Comparison of ENCODE assay signal across 1 cellular context in genomic region chr17:68029512-68030215, GRCh38.
TF ChIP-seq lines count a peak whose summit lies in the region.

No MANE protein-coding gene starts in this region.

TF ChIP-seq in K562, 482 proteins besides CTCF, POLR2A, EP300 and RAD21 (continued from another document and continues in another):
- TF ChIP-seq, protein P1, sequence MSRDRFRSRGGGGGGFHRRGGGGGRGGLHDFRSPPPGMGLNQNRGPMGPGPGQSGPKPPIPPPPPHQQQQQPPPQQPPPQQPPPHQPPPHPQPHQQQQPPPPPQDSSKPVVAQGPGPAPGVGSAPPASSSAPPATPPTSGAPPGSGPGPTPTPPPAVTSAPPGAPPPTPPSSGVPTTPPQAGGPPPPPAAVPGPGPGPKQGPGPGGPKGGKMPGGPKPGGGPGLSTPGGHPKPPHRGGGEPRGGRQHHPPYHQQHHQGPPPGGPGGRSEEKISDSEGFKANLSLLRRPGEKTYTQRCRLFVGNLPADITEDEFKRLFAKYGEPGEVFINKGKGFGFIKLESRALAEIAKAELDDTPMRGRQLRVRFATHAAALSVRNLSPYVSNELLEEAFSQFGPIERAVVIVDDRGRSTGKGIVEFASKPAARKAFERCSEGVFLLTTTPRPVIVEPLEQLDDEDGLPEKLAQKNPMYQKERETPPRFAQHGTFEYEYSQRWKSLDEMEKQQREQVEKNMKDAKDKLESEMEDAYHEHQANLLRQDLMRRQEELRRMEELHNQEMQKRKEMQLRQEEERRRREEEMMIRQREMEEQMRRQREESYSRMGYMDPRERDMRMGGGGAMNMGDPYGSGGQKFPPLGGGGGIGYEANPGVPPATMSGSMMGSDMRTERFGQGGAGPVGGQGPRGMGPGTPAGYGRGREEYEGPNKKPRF (IDR thresholded peaks at IDR 0.05; ENCODE audit: low read depth, low read length) = no peak
- TF ChIP-seq ZNF408 (CRISPR knock-in tag; IDR thresholded peaks at IDR 0.05; ENCODE audit: low read depth) = no peak
- no peak for TF ChIP-seq PHB (CRISPR knock-in tag; IDR thresholded peaks at IDR 0.05)
- TF ChIP-seq, protein P2, sequence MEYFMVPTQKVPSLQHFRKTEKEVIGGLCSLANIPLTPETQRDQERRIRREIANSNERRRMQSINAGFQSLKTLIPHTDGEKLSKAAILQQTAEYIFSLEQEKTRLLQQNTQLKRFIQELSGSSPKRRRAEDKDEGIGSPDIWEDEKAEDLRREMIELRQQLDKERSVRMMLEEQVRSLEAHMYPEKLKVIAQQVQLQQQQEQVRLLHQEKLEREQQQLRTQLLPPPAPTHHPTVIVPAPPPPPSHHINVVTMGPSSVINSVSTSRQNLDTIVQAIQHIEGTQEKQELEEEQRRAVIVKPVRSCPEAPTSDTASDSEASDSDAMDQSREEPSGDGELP (CRISPR knock-in tag; IDR thresholded peaks at IDR 0.05; ENCODE audit: borderline replicate concordance) = peak; percentile 50
- no peak for TF ChIP-seq HNRNPLL (IDR thresholded peaks at IDR 0.05; ENCODE audit: low read depth, low read length, poor library complexity, severe bottlenecking)
- TF ChIP-seq HIVEP1 (CRISPR knock-in tag; IDR thresholded peaks at IDR 0.05) = no peak
- no peak for TF ChIP-seq ZFPM2 (CRISPR knock-in tag; IDR thresholded peaks at IDR 0.05)
- peak in 1 of 2 experiments; percentile 45 for TF ChIP-seq AFF1 (IDR thresholded peaks at IDR 0.05; ENCODE audit: low read depth in 1 of 2, partially characterized antibody in 2 of 2)
- TF ChIP-seq ZNF146 (CRISPR knock-in tag; IDR thresholded peaks at IDR 0.05; ENCODE audit: unreplicated experiment) = no peak
- no peak for TF ChIP-seq YBX1 (IDR thresholded peaks at IDR 0.05)
- TF ChIP-seq LCOR (CRISPR knock-in tag; IDR thresholded peaks at IDR 0.05) = no peak
- TF ChIP-seq ZNF24 (IDR thresholded peaks at IDR 0.05) = peak; percentile 56; the same call in 1 of the 2 replicates
- TF ChIP-seq BRF1 (IDR thresholded peaks at IDR 0.05; ENCODE audit: borderline replicate concordance, extremely low read depth, insufficient read length) = no peak
- TF ChIP-seq, protein P3, sequence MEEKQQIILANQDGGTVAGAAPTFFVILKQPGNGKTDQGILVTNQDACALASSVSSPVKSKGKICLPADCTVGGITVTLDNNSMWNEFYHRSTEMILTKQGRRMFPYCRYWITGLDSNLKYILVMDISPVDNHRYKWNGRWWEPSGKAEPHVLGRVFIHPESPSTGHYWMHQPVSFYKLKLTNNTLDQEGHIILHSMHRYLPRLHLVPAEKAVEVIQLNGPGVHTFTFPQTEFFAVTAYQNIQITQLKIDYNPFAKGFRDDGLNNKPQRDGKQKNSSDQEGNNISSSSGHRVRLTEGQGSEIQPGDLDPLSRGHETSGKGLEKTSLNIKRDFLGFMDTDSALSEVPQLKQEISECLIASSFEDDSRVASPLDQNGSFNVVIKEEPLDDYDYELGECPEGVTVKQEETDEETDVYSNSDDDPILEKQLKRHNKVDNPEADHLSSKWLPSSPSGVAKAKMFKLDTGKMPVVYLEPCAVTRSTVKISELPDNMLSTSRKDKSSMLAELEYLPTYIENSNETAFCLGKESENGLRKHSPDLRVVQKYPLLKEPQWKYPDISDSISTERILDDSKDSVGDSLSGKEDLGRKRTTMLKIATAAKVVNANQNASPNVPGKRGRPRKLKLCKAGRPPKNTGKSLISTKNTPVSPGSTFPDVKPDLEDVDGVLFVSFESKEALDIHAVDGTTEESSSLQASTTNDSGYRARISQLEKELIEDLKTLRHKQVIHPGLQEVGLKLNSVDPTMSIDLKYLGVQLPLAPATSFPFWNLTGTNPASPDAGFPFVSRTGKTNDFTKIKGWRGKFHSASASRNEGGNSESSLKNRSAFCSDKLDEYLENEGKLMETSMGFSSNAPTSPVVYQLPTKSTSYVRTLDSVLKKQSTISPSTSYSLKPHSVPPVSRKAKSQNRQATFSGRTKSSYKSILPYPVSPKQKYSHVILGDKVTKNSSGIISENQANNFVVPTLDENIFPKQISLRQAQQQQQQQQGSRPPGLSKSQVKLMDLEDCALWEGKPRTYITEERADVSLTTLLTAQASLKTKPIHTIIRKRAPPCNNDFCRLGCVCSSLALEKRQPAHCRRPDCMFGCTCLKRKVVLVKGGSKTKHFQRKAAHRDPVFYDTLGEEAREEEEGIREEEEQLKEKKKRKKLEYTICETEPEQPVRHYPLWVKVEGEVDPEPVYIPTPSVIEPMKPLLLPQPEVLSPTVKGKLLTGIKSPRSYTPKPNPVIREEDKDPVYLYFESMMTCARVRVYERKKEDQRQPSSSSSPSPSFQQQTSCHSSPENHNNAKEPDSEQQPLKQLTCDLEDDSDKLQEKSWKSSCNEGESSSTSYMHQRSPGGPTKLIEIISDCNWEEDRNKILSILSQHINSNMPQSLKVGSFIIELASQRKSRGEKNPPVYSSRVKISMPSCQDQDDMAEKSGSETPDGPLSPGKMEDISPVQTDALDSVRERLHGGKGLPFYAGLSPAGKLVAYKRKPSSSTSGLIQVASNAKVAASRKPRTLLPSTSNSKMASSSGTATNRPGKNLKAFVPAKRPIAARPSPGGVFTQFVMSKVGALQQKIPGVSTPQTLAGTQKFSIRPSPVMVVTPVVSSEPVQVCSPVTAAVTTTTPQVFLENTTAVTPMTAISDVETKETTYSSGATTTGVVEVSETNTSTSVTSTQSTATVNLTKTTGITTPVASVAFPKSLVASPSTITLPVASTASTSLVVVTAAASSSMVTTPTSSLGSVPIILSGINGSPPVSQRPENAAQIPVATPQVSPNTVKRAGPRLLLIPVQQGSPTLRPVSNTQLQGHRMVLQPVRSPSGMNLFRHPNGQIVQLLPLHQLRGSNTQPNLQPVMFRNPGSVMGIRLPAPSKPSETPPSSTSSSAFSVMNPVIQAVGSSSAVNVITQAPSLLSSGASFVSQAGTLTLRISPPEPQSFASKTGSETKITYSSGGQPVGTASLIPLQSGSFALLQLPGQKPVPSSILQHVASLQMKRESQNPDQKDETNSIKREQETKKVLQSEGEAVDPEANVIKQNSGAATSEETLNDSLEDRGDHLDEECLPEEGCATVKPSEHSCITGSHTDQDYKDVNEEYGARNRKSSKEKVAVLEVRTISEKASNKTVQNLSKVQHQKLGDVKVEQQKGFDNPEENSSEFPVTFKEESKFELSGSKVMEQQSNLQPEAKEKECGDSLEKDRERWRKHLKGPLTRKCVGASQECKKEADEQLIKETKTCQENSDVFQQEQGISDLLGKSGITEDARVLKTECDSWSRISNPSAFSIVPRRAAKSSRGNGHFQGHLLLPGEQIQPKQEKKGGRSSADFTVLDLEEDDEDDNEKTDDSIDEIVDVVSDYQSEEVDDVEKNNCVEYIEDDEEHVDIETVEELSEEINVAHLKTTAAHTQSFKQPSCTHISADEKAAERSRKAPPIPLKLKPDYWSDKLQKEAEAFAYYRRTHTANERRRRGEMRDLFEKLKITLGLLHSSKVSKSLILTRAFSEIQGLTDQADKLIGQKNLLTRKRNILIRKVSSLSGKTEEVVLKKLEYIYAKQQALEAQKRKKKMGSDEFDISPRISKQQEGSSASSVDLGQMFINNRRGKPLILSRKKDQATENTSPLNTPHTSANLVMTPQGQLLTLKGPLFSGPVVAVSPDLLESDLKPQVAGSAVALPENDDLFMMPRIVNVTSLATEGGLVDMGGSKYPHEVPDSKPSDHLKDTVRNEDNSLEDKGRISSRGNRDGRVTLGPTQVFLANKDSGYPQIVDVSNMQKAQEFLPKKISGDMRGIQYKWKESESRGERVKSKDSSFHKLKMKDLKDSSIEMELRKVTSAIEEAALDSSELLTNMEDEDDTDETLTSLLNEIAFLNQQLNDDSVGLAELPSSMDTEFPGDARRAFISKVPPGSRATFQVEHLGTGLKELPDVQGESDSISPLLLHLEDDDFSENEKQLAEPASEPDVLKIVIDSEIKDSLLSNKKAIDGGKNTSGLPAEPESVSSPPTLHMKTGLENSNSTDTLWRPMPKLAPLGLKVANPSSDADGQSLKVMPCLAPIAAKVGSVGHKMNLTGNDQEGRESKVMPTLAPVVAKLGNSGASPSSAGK (IDR thresholded peaks at IDR 0.05) = 0 out of 2 replicates have a peak, but pooled peaks have one; percentile 11
- TF ChIP-seq RCOR1 (IDR thresholded peaks at IDR 0.05; ENCODE audit: borderline replicate concordance in 1 of 2, low read depth in 2 of 2, low read length in 2 of 2) = 0 out of 4 replicates have a peak, but pooled peaks of 1 of the 2 experiments have one; percentile 6
- TF ChIP-seq ZNF764 (CRISPR knock-in tag; IDR thresholded peaks at IDR 0.05; ENCODE audit: low read depth) = no peak
- TF ChIP-seq, protein P4, sequence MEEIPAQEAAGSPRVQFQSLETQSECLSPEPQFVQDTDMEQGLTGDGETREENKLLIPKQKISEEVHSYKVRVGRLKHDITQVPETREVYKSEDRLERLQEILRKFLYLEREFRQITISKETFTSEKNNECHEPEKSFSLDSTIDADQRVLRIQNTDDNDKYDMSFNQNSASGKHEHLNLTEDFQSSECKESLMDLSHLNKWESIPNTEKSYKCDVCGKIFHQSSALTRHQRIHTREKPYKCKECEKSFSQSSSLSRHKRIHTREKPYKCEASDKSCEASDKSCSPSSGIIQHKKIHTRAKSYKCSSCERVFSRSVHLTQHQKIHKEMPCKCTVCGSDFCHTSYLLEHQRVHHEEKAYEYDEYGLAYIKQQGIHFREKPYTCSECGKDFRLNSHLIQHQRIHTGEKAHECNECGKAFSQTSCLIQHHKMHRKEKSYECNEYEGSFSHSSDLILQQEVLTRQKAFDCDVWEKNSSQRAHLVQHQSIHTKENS (CRISPR knock-in tag; IDR thresholded peaks at IDR 0.05) = no peak
- TF ChIP-seq DACH1 (IDR thresholded peaks at IDR 0.05; ENCODE audit: partially characterized antibody) = no peak
- TF ChIP-seq POLR3A (IDR thresholded peaks at IDR 0.05; ENCODE audit: borderline replicate concordance, extremely low read depth, insufficient read depth, insufficient read length) = no peak
- no peak for TF ChIP-seq ZNF695 (CRISPR knock-in tag; IDR thresholded peaks at IDR 0.05)
- TF ChIP-seq, protein P5, sequence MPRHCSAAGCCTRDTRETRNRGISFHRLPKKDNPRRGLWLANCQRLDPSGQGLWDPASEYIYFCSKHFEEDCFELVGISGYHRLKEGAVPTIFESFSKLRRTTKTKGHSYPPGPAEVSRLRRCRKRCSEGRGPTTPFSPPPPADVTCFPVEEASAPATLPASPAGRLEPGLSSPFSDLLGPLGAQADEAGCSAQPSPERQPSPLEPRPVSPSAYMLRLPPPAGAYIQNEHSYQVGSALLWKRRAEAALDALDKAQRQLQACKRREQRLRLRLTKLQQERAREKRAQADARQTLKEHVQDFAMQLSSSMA (CRISPR knock-in tag; IDR thresholded peaks at IDR 0.05) = no peak
- no peak for TF ChIP-seq E4F1 (CRISPR knock-in tag; IDR thresholded peaks at IDR 0.05; ENCODE audit: borderline replicate concordance)
- no peak for TF ChIP-seq STAT5A (IDR thresholded peaks at IDR 0.05; ENCODE audit: borderline replicate concordance, low read length)
- no peak for TF ChIP-seq ETS1 (conservative IDR thresholded peaks at IDR 0.05; ENCODE audit: control insufficient read depth, low read depth, low read length)
- no peak for TF ChIP-seq FOXP1 (CRISPR knock-in tag; IDR thresholded peaks at IDR 0.05)
- TF ChIP-seq RBFOX2 (IDR thresholded peaks at IDR 0.05; ENCODE audit: low read depth, low read length) = no peak
- no peak for TF ChIP-seq ZNF212 (CRISPR knock-in tag; IDR thresholded peaks at IDR 0.05)
- no peak for TF ChIP-seq BRD4 (IDR thresholded peaks at IDR 0.05)
